1 cellular context compared by ENCODE assay signal in genomic region chr19:48391100-48392005, GRCh38.
A peak's percentile ranks its signal among the peaks of the same experiment; 100 is the strongest.
TF ChIP-seq lines count a peak whose summit lies in the region.

TSS of gene KDELR1 (minus strand) at chr19:48391551. CDS start at chr19:48391358, 193 bp downstream.

TF ChIP-seq in HepG2, 621 proteins besides CTCF, POLR2A, EP300 and RAD21 (continued from another document and continues in another):
- TF ChIP-seq ZNF280D (CRISPR knock-in tag; IDR thresholded peaks at IDR 0.05) (0 out of 2 replicates have a peak, but pooled peaks have one; percentile 74), ZNF501 (CRISPR knock-in tag; IDR thresholded peaks at IDR 0.05) (peak; percentile 80), ZNF281 (CRISPR knock-in tag; IDR thresholded peaks at IDR 0.05; ENCODE audit: borderline replicate concordance) (no peak), SAP130 (CRISPR knock-in tag; IDR thresholded peaks at IDR 0.05; ENCODE audit: low read depth) (peak; percentile 50), HBP1 (CRISPR knock-in tag; IDR thresholded peaks at IDR 0.05; ENCODE audit: low read depth) (no peak), ZNF317 (CRISPR knock-in tag; IDR thresholded peaks at IDR 0.05) (0 out of 2 replicates have a peak, but pooled peaks have one; percentile 14), MBD4 (IDR thresholded peaks at IDR 0.05; ENCODE audit: borderline replicate concordance, low read length) (no peak), KDM3A (CRISPR knock-in tag; IDR thresholded peaks at IDR 0.05; ENCODE audit: low read depth) (0 out of 2 replicates have a peak, but pooled peaks have one; percentile 19), ZNF431 (CRISPR knock-in tag; IDR thresholded peaks at IDR 0.05; ENCODE audit: borderline replicate concordance, low read depth) (no peak), MIXL1 (CRISPR knock-in tag; IDR thresholded peaks at IDR 0.05) (no peak), HIVEP1 (CRISPR knock-in tag; IDR thresholded peaks at IDR 0.05) (0 out of 2 replicates have a peak, but pooled peaks have one; percentile 41), ZNF839 (CRISPR knock-in tag; IDR thresholded peaks at IDR 0.05; ENCODE audit: borderline replicate concordance) (no peak), HOMEZ (CRISPR knock-in tag; IDR thresholded peaks at IDR 0.05; ENCODE audit: low read depth) (peak; percentile 33; the same call in 1 of the 2 replicates), IKZF5 (CRISPR knock-in tag; IDR thresholded peaks at IDR 0.05) (no peak; the same call in 1 of the 2 replicates), PATZ1 (CRISPR knock-in tag; IDR thresholded peaks at IDR 0.05) (peak; percentile 79), EZH2 (conservative IDR thresholded peaks at IDR 0.05; ENCODE audit: low read depth, low read length) (no peak), PAF1 (CRISPR knock-in tag; IDR thresholded peaks at IDR 0.05) (no peak), GRHL1 (CRISPR knock-in tag; conservative IDR thresholded peaks at IDR 0.05) (no peak), ZNF24 (IDR thresholded peaks at IDR 0.05) (no peak), KDM4B (CRISPR knock-in tag; IDR thresholded peaks at IDR 0.05) (peak; percentile 25; the same call in 1 of the 2 replicates), ZNF143 (CRISPR knock-in tag; IDR thresholded peaks at IDR 0.05) (no peak), ZBTB10 (CRISPR knock-in tag; IDR thresholded peaks at IDR 0.05; ENCODE audit: borderline replicate concordance) (no peak), ZNF18 (CRISPR knock-in tag; IDR thresholded peaks at IDR 0.05; ENCODE audit: insufficient replicate concordance) (peak; percentile 46), MIER2 (CRISPR knock-in tag; IDR thresholded peaks at IDR 0.05) (no peak), RFX3 (CRISPR knock-in tag; IDR thresholded peaks at IDR 0.05) (no peak), ZNF670 (CRISPR knock-in tag; IDR thresholded peaks at IDR 0.05; ENCODE audit: borderline replicate concordance) (no peak), HNRNPLL (IDR thresholded peaks at IDR 0.05; ENCODE audit: low read depth, low read length, poor library complexity, severe bottlenecking) (peak; percentile 50), ZNF432 (CRISPR knock-in tag; IDR thresholded peaks at IDR 0.05; ENCODE audit: borderline replicate concordance) (no peak), ZSCAN12 (CRISPR knock-in tag; IDR thresholded peaks at IDR 0.05) (no peak), STAT5B (CRISPR knock-in tag; IDR thresholded peaks at IDR 0.05) (no peak), ZNF296 (CRISPR knock-in tag; conservative IDR thresholded peaks at IDR 0.05) (no peak), DMAP1 (CRISPR knock-in tag; IDR thresholded peaks at IDR 0.05) (no peak), KAT8 (CRISPR knock-in tag; IDR thresholded peaks at IDR 0.05) (peak; percentile 50; the same call in 1 of the 2 replicates), SALL2 (CRISPR knock-in tag; IDR thresholded peaks at IDR 0.05) (no peak), BRCA1 (CRISPR knock-in tag; IDR thresholded peaks at IDR 0.05) (no peak), ZNF644 (CRISPR knock-in tag; IDR thresholded peaks at IDR 0.05; ENCODE audit: low read depth) (no peak), FOSL1 (CRISPR knock-in tag; IDR thresholded peaks at IDR 0.05; ENCODE audit: borderline replicate concordance) (no peak), ZBTB1 (CRISPR knock-in tag; IDR thresholded peaks at IDR 0.05; ENCODE audit: borderline replicate concordance) (no peak), ZNF577 (CRISPR knock-in tag; IDR thresholded peaks at IDR 0.05; ENCODE audit: borderline replicate concordance, low read depth) (no peak), SMAD9 (CRISPR knock-in tag; IDR thresholded peaks at IDR 0.05) (no peak), SIX1 (CRISPR knock-in tag; IDR thresholded peaks at IDR 0.05; ENCODE audit: borderline replicate concordance) (no peak), GATAD1 (CRISPR knock-in tag; IDR thresholded peaks at IDR 0.05) (0 out of 2 replicates have a peak, but pooled peaks have one; percentile 16), ARNTL (CRISPR knock-in tag; IDR thresholded peaks at IDR 0.05) (no peak), HMGA1 (CRISPR knock-in tag; conservative IDR thresholded peaks at IDR 0.05) (no peak)
